Comparison of ENCODE assay signal across 8 cellular contexts in the genomic region with DNA sequence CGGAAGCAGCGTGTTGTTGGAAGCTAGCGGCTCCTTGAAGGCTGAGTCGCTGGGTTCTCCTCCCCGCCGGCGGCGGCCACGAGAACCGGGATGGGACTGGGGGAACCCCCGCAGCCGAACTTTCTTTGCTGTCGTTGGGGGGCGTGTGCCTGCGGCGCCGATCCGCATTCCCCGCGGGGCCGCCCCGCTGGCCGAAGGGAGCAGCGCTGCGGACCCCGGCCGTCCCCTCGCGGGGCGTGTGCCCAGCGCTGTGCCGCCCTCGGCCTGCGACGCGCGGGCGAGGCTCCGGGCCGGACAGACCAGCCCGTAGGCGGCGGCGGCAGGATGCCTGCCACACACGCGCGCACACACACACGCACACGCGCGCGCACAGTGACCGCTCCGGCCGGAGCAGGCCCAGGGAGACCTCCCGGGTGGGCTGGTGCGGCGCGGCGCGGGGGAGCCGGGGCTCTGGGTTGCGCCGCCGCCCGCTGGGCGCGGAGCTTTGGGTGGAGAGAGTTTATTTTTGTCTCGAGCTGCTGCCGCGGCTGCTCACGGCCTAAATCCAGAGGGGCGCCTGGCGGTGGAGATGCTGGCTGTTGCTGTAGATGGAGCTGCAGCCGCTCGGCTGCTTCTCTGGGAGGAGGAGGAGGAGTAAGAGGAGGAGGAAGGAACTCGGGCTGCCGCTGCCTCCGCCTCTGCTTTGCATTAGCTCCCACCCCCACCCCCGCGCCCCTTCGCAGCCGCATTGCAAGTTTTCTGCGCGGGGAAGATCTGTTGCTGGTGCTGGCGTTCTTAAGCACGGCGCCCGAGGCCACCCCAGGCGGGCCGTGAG. TPM values are rescaled to one million over a fixed set of nuclear protein-coding genes. Genes with fewer than 3 reads are reported as not detected.
DNase-seq lines count a peak whose midpoint lies in the region; ATAC-seq and TF ChIP-seq lines count a peak whose summit lies in the region.

TSS of gene SAMD4A (plus strand) at position 719 of the 814 bp plus-strand sequence. CDS start 789 bp downstream, outside the sequence.

- H3K9me3 Mint-ChIP-seq in activated T-cell treated with anti-CD3 and anti-CD28 coated beads, Interleukin-2, amount 50 U/mL, for 24 hours = no peaks in the 10 kb centered on the region

- H3K36me3 Mint-ChIP-seq in activated T-cell treated with anti-CD3 and anti-CD28 coated beads, Interleukin-2, amount 50 U/mL, for 24 hours (ENCODE audit: low read depth) = peaks cover 16% of the 10 kb centered on the region

- H3K4me1 ChIP-seq in BLaER1 = peaks cover 36% of the 10 kb centered on the region
- H3K4me1 ChIP-seq in mononuclear cell (ENCODE audit: insufficient read depth, low read length) = peaks cover 35% of the 10 kb centered on the region

- H3K9me3 ChIP-seq in BLaER1 (peaks cover 6% of the 10 kb centered on the region), mononuclear cell (ENCODE audit: low read depth, low read length) (no peaks in the 10 kb centered on the region)

- H3K27ac ChIP-seq in BLaER1 = peak within 1 kb of the TSS; percentile 91
- peak within 1 kb of the TSS; percentile 95 for H3K27ac ChIP-seq in epithelial cell of prostate

- H3K27me3 ChIP-seq in BLaER1 = peaks cover 13% of the 10 kb centered on the region; the same call in 1 of the 2 replicates
- peaks cover 61% of the 10 kb centered on the region for H3K27me3 ChIP-seq in mononuclear cell (ENCODE audit: insufficient read depth, low read length)

- peak within 1 kb of the TSS; percentile 89 for H3K9ac ChIP-seq in BLaER1

- H3K4me3 Mint-ChIP-seq in activated T-cell treated with anti-CD3 and anti-CD28 coated beads, Interleukin-2, amount 50 U/mL, for 24 hours = peak within 1 kb of the TSS; percentile 90

- peaks cover 22% of the 10 kb centered on the region for H4K20me1 ChIP-seq in BLaER1

- H3K4me1 Mint-ChIP-seq in activated T-cell treated with anti-CD3 and anti-CD28 coated beads, Interleukin-2, amount 50 U/mL, for 24 hours (ENCODE audit: low read depth) = peaks cover 37% of the 10 kb centered on the region

- peaks cover 12% of the 10 kb centered on the region for H3K36me3 ChIP-seq in BLaER1

- peaks cover 18% of the 10 kb centered on the region for H3K27me3 Mint-ChIP-seq in activated T-cell treated with anti-CD3 and anti-CD28 coated beads, Interleukin-2, amount 50 U/mL, for 24 hours

- TF ChIP-seq POLR2A in GM19193 (IDR thresholded peaks at IDR 0.05; ENCODE audit: extremely low read depth, insufficient read depth, insufficient read length) = peak; percentile 24

- H3K4me3 ChIP-seq in BLaER1 (peak within 1 kb of the TSS; percentile 95), mononuclear cell (ENCODE audit: low read length) (peak within 1 kb of the TSS; percentile 49)

- DNase-seq in NOMO-1 treated with dmso at 0.1 percent for 144 hours (lab: John Stamatoyannopoulos, UW; ENCODE audit: unreplicated experiment) (peak; percentile 20), epithelial cell of prostate (ENCODE audit: low read depth, low spot score) (no peak)
- peak; percentile 74 for DNase-seq in activated T-cell treated with anti-CD3 and anti-CD28 coated beads, Interleukin-2, amount 50 U/mL, for 24 hours
- DNase-seq in stimulated activated naive CD4-positive, alpha-beta T cell treated with Interleukin-2 at 50 U/mL for 16 hours (lab: John Stamatoyannopoulos, UW) = peak; percentile 57

- H3K4me2 ChIP-seq in BLaER1 = peak within 1 kb of the TSS; percentile 98

- H3K27ac Mint-ChIP-seq in activated T-cell treated with anti-CD3 and anti-CD28 coated beads, Interleukin-2, amount 50 U/mL, for 24 hours = peak within 1 kb of the TSS; percentile 90

- ATAC-seq in HG03354 (IDR thresholded peaks at IDR 0.05; ENCODE audit: poor library complexity, severe bottlenecking, unreplicated experiment) = peak; percentile 32

RNA-seq across cellular contexts. Expression of gene SAMD4A, which starts in this region (rescaled TPM):
- 2.0 TPM for total RNA-seq in mononuclear cell
